ENCODE assay signal across 8 cellular contexts in genomic region chr16:2296662-2297505, GRCh38. TPM values are rescaled to one million over a fixed set of nuclear protein-coding genes. Genes with fewer than 3 reads are reported as not detected.
DNase-seq lines count a peak whose midpoint lies in the region; ATAC-seq and TF ChIP-seq lines count a peak whose summit lies in the region.

No MANE protein-coding gene starts in this region.

- H3K4me1 ChIP-seq in gastroesophageal sphincter (no peaks in the 10 kb centered on the region), spleen (peaks cover 0 to 14% (median 5%) of the 10 kb centered on the region in 6 donors)

- intact Hi-C loops in spleen (cut with DNase I; ENCODE audit: low total_unique reads), result no loop called here

- peaks cover 0 to 94% of the 10 kb centered on the region in 2 donors for H3K36me3 ChIP-seq in gastroesophageal sphincter
- H3K36me3 ChIP-seq in spleen, result peaks cover 0 to 18% (median 1%) of the 10 kb centered on the region in 6 donors

- TF ChIP-seq POLR2A in gastroesophageal sphincter (IDR thresholded peaks at IDR 0.05) (no peak), spleen (IDR thresholded peaks at IDR 0.05) (no peak)

- H3K4me3 ChIP-seq in gastroesophageal sphincter (no peak overlapping the region), spleen (no peak overlapping the region)

- H3K27ac ChIP-seq in gastroesophageal sphincter (no peak overlapping the region), spleen (peak overlapping the region in 1 of 8 donors; percentile 24)

- in situ Hi-C loops in SK-MEL-5 (cut with HindIII; ENCODE audit: low pct_unique_long_range_greater_than_20kb, low sequenced_read_pairs), result no loop called here

- H3K27me3 ChIP-seq in gastroesophageal sphincter (no peaks in the 10 kb centered on the region), spleen (replicated peaks in 1 of 7) (no peaks in the 10 kb centered on the region)

- DNase-seq in stimulated activated CD4-positive, alpha-beta T cell treated with anti-CD3 and anti-CD28 coated beads, Interleukin-4, amount 100 ng/mL, for 24 hours, result peak; percentile 11
- DNase-seq in stimulated activated CD4-positive, alpha-beta T cell treated with anti-CD3 and anti-CD28 coated beads, Interleukin-12 subunit alpha, Interleukin-12 subunit beta, amount 100 ng/mL, for 4 hours, result no peak
- DNase-seq in SK-MEL-5 (ENCODE audit: low read depth, low spot score) (peak; percentile 82), spleen (no peak), ureter (ENCODE audit: low spot score) (no peak), NOMO-1 treated with dmso at 0.1 percent for 144 hours (lab: John Stamatoyannopoulos, UW; ENCODE audit: unreplicated experiment) (no peak)
- DNase-seq in activated CD4-positive, CD25-positive, alpha-beta regulatory T cell (lab: John Stamatoyannopoulos, UW), result no peak

- WGBS in gastroesophageal sphincter (ENCODE audit: low coverage in 1 of 2), 2 donors, result 93% methylated on average over 3 of the region's 23 CpGs; no CpG with 5 or more reads in 1 of the 2 donors
- WGBS in spleen, 5 donors, result 79 to 88% (median 80%) methylated on average over 20 to 23 of the region's 23 CpGs

- TF ChIP-seq CTCF in gastroesophageal sphincter (IDR thresholded peaks at IDR 0.05) (peak in 3 of 4 experiments; percentile 14 to 42 (median 30)), spleen (IDR thresholded peaks at IDR 0.05 in 8 of 11, conservative IDR thresholded peaks at IDR 0.05 in 3 of 11) (peak in 8 of 11 experiments; percentile 35 to 59 (median 45))

- ATAC-seq in gastroesophageal sphincter, result no peak

- no peak for TF ChIP-seq EP300 in gastroesophageal sphincter (IDR thresholded peaks at IDR 0.05)

- no peaks in the 10 kb centered on the region for H3K9me3 ChIP-seq in gastroesophageal sphincter
- no peaks in the 10 kb centered on the region for H3K9me3 ChIP-seq in spleen

RNA-seq across cellular contexts. Expression of gene RNPS1, which starts 29.0 kb away (rescaled TPM):
- total RNA-seq in SK-MEL-5 (2014; rRNA removed; shearing (Covaris generic)), result 101 and 113 TPM in 2 replicates
- 315 and 319 TPM in 2 replicates for polyA plus RNA-seq in SK-MEL-5 (2015; cell fraction: cytosol; rRNA removed)
- polyA plus RNA-seq in SK-MEL-5 (2015; cell fraction: nucleus; rRNA removed), result 295 and 340 TPM in 2 replicates
- 100 to 1,000 TPM; 117 to 171 (median 128) TPM for total RNA-seq in gastroesophageal sphincter
- total RNA-seq in spleen, result 100 to 1,000 TPM; 119 to 153 (median 132) TPM
- 100 to 1,000 TPM; 123 to 180 (median 125) TPM for polyA plus RNA-seq in spleen
- total RNA-seq in ureter, result 178 TPM

RNA-seq across cellular contexts. Expression of gene ABCA3, which starts 43.6 kb away (rescaled TPM):
- 0.24 and 0.40 TPM in 2 replicates for total RNA-seq in SK-MEL-5 (2014; rRNA removed; shearing (Covaris generic))
- 0.92 and 2.2 TPM in 2 replicates for polyA plus RNA-seq in SK-MEL-5 (2015; cell fraction: cytosol; rRNA removed)
- 0.81 and 1.0 TPM in 2 replicates for polyA plus RNA-seq in SK-MEL-5 (2015; cell fraction: nucleus; rRNA removed)
- 10 to 100 TPM in 3 of 4 donors, 1 to 10 TPM in 1; 7.5 to 27.5 (median 12.3) TPM for total RNA-seq in gastroesophageal sphincter
- total RNA-seq in spleen, result 10 to 100 TPM in 1 of 7 donors, 1 to 10 TPM in 6; 6.5 to 12.6 (median 7.3) TPM
- polyA plus RNA-seq in spleen, result 1 to 10 TPM; 2.5 to 5.5 (median 2.5) TPM
- 10.4 TPM for total RNA-seq in ureter

RNA-seq across cellular contexts. Expression of gene ECI1, which starts 45.5 kb away (rescaled TPM):
- total RNA-seq in SK-MEL-5 (2014; rRNA removed; shearing (Covaris generic)), result 44.5 and 47.7 TPM in 2 replicates
- 81.1 and 98.0 TPM in 2 replicates for polyA plus RNA-seq in SK-MEL-5 (2015; cell fraction: cytosol; rRNA removed)
- polyA plus RNA-seq in SK-MEL-5 (2015; cell fraction: nucleus; rRNA removed), result 40.1 and 60.3 TPM in 2 replicates
- total RNA-seq in gastroesophageal sphincter (10 to 100 TPM; 41.9 to 85.1 (median 73.8) TPM), spleen (10 to 100 TPM; 20.6 to 35.2 (median 29.0) TPM), ureter (47.8 TPM)
- 10 to 100 TPM; 42.0 to 54.8 (median 51.6) TPM for polyA plus RNA-seq in spleen

Comparison
In these comparisons a context has a peak if more than half of its experiments do, and no peak if none do; other contexts are left out.
1. DNase-seq: peak in stimulated activated CD4-positive, alpha-beta T cell treated with anti-CD3 and anti-CD28 coated beads, Interleukin-4, amount 100 ng/mL, for 24 hours (single experiment) and SK-MEL-5 (single experiment); none in stimulated activated CD4-positive, alpha-beta T cell treated with anti-CD3 and anti-CD28 coated beads, Interleukin-12 subunit alpha, Interleukin-12 subunit beta, amount 100 ng/mL, for 4 hours (single experiment), spleen (single experiment), activated CD4-positive, CD25-positive, alpha-beta regulatory T cell (0 of 4), ureter (single experiment) and NOMO-1 treated with dmso at 0.1 percent for 144 hours (single experiment).